Comparison of ENCODE assay signal across 17 cellular contexts in the genomic region with DNA sequence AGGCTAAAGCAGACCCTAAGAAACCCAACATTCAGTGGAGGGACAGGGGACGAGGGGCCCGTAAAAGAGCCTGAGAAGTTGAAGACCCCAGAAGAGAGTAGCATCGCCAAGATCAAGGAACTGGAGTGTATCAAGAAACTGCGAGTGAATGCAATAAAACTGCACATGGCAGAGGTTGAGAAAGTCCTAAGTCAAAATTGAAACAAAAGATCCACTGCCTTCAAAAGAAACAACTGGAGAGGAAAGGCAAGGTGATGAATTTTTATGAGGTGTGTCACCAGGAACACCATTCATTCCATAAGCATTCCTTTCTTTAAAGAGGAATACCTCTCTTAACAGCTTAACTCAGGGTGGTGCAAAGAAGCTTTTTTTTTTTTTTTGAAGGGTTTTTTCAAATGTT. TPM values are rescaled to one million over a fixed set of nuclear protein-coding genes. Genes with fewer than 3 reads are reported as not detected.
DNase-seq lines count a peak whose midpoint lies in the region; ATAC-seq and TF ChIP-seq lines count a peak whose summit lies in the region.
"Had no signal": no experiment of that assay in that cellular context is flagged by ENCODE, and none has a peak within 500 bp of the region (broad histone marks: within the 10 kb centered on the region; RNA-seq: fewer than 3 reads in every experiment).

No MANE protein-coding gene starts in this region.

- H3K9me3 Mint-ChIP-seq in T-cell (peaks cover 0 to 5% (median 4%) of the 10 kb centered on the region in 3 donors), endothelial cell (ENCODE audit: unreplicated experiment) (no peaks in the 10 kb centered on the region)
- peaks cover 2% of the 10 kb centered on the region for H3K9me3 Mint-ChIP-seq in activated CD8-positive, alpha-beta T cell treated with anti-CD3 and anti-CD28 coated beads for 36 hours
- H3K9me3 Mint-ChIP-seq: central memory CD8-positive, alpha-beta T cell had no signal

- DNase-seq in ACHN = peak; percentile 63
- DNase-seq in HS-5 (ENCODE audit: low read depth) = peak; percentile 65
- peak; percentile 37 for DNase-seq in amniotic epithelial cell (ENCODE audit: low read depth)
- DNase-seq in iris pigment epithelial cell (ENCODE audit: low read depth) = peak; percentile 28
- DNase-seq in effector CD8-positive, alpha-beta T cell (lab: John Stamatoyannopoulos, UW) = no peak
- no peak for DNase-seq in T-cell
- no peak for DNase-seq in endothelial cell (ENCODE audit: low spot score)
- DNase-seq in activated CD8-positive, alpha-beta T cell treated with anti-CD3 and anti-CD28 coated beads for 36 hours = no peak
- DNase-seq: activated gamma-delta T cell treated with Interleukin-2 at 50 U/mL for 16 hours; DMS79 treated with DMSO at 0.1 percent for 48 hours; left ventricle myocardium inferior; NCI-H82; occipital lobe; stimulated activated CD4-positive, alpha-beta T cell treated with anti-CD3 and anti-CD28 coated beads, Interleukin-15, amount 100 ng/mL, for 24 hours had no signal

- H3K27me3 Mint-ChIP-seq in T-cell = peaks cover 5 to 8% of the 10 kb centered on the region in 2 donors
- peaks cover 1% of the 10 kb centered on the region for H3K27me3 Mint-ChIP-seq in endothelial cell (ENCODE audit: unreplicated experiment)
- H3K27me3 Mint-ChIP-seq in activated CD8-positive, alpha-beta T cell treated with anti-CD3 and anti-CD28 coated beads for 36 hours = peaks cover under 1% of the 10 kb centered on the region
- H3K27me3 Mint-ChIP-seq: central memory CD8-positive, alpha-beta T cell had no signal

- intact Hi-C loops in activated CD8-positive, alpha-beta T cell treated with anti-CD3 and anti-CD28 coated beads for 36 hours (cut with micrococcal nuclease) = no loop called here

- H3K4me1 Mint-ChIP-seq in T-cell (no peaks in the 10 kb centered on the region), endothelial cell (ENCODE audit: unreplicated experiment) (peaks cover under 1% of the 10 kb centered on the region)
- H3K4me1 Mint-ChIP-seq in activated CD8-positive, alpha-beta T cell treated with anti-CD3 and anti-CD28 coated beads for 36 hours (ENCODE audit: low read depth) = peaks cover 7% of the 10 kb centered on the region
- H3K4me1 Mint-ChIP-seq: central memory CD8-positive, alpha-beta T cell had no signal

- TF ChIP-seq CTCF in endothelial cell (IDR thresholded peaks at IDR 0.05; ENCODE audit: unreplicated experiment) = no peak
- TF ChIP-seq CTCF in activated CD8-positive, alpha-beta T cell treated with anti-CD3 and anti-CD28 coated beads for 36 hours (IDR thresholded peaks at IDR 0.05) = no peak

- in situ Hi-C loops in ACHN (cut with HindIII; ENCODE audit: low pct_ligation_motif_present, low pct_unique_long_range_greater_than_20kb, low sequenced_read_pairs) = no loop called here

- CTCF ChIA-PET in T-cell (lab: Charles Lee) = interaction anchor here in 1 of 2 donors (0.5 kb wide), 1 partner anchor 80 kb away, joined by 4 read pairs; no protein-coding TSS in a partner anchor
- CTCF ChIA-PET in activated CD8-positive, alpha-beta T cell treated with anti-CD3 and anti-CD28 coated beads for 36 hours (lab: Charles Lee) = interaction anchor here (1.5 kb wide), 1 partner anchor 8 kb away, joined by 3 read pairs; no protein-coding TSS in a partner anchor

- H3K27ac Mint-ChIP-seq in T-cell (no peak overlapping the region), endothelial cell (ENCODE audit: unreplicated experiment) (no peak overlapping the region)
- no peak overlapping the region for H3K27ac Mint-ChIP-seq in activated CD8-positive, alpha-beta T cell treated with anti-CD3 and anti-CD28 coated beads for 36 hours

- H3K4me3 Mint-ChIP-seq in T-cell = no peak overlapping the region
- no peak overlapping the region for H3K4me3 Mint-ChIP-seq in endothelial cell (ENCODE audit: unreplicated experiment)
- no peak overlapping the region for H3K4me3 Mint-ChIP-seq in activated CD8-positive, alpha-beta T cell treated with anti-CD3 and anti-CD28 coated beads for 36 hours
- H3K4me3 Mint-ChIP-seq: central memory CD8-positive, alpha-beta T cell had no signal

- POLR2A ChIA-PET in T-cell (lab: Charles Lee) = interaction anchor here in 1 of 2 donors (0.5 to 0.6 kb wide), 2 partner anchors 25 to 243 kb away, joined by 5 to 6 read pairs; no protein-coding TSS in a partner anchor
- POLR2A ChIA-PET in activated CD8-positive, alpha-beta T cell treated with anti-CD3 and anti-CD28 coated beads for 36 hours (lab: Charles Lee) = interaction anchor here (0.7 kb wide), 1 partner anchor 104 kb away, joined by 3 read pairs; no protein-coding TSS in a partner anchor

- H3K36me3 Mint-ChIP-seq in T-cell = peaks cover 3% of the 10 kb centered on the region
- H3K36me3 Mint-ChIP-seq in endothelial cell (ENCODE audit: low read depth, unreplicated experiment) = no peaks in the 10 kb centered on the region
- no peaks in the 10 kb centered on the region for H3K36me3 Mint-ChIP-seq in activated CD8-positive, alpha-beta T cell treated with anti-CD3 and anti-CD28 coated beads for 36 hours (ENCODE audit: low read depth)

- no peak for ATAC-seq in T-cell (replicated peaks in 1 of 4)
- ATAC-seq in activated CD8-positive, alpha-beta T cell treated with anti-CD3 and anti-CD28 coated beads for 36 hours = no peak

RNA-seq across cellular contexts. Expression of a gene that starts 38.3 kb away (rescaled TPM):
- total RNA-seq in T-cell = under 1 TPM in 1 of 5 donors, not detected in 4; 0.30 TPM
- 0.13 TPM for total RNA-seq in endothelial cell (ENCODE audit: unreplicated experiment)
- total RNA-seq in activated CD8-positive, alpha-beta T cell treated with anti-CD3 and anti-CD28 coated beads for 36 hours = not detected
- total RNA-seq: fibroblast of lung, SK-MEL-5 had no signal

RNA-seq across cellular contexts. Expression of a gene that starts 38.3 kb away (rescaled TPM):
- total RNA-seq in T-cell (not detected), endothelial cell (ENCODE audit: unreplicated experiment) (1.1 TPM)
- total RNA-seq in activated CD8-positive, alpha-beta T cell treated with anti-CD3 and anti-CD28 coated beads for 36 hours = not detected
- total RNA-seq: fibroblast of lung had no signal

Comparison
In these comparisons a context has a peak if more than half of its experiments do, and no peak if none do; other contexts are left out.
1. DNase-seq: peak in ACHN (single experiment), HS-5 (single experiment), amniotic epithelial cell (single experiment) and iris pigment epithelial cell (single experiment); none in effector CD8-positive, alpha-beta T cell (single experiment), T-cell (0 of 34), endothelial cell (single experiment) and activated CD8-positive, alpha-beta T cell treated with anti-CD3 and anti-CD28 coated beads for 36 hours (single experiment).